In genomic region chr10:99926925-99927718, GRCh38 we compare ENCODE assay signal across 9 cellular contexts.
DNase-seq lines count a peak whose midpoint lies in the region; FAIRE-seq and TF ChIP-seq lines count a peak whose summit lies in the region.
"Had no signal": no experiment of that assay in that cellular context is flagged by ENCODE, and none has a peak within 500 bp of the region (broad histone marks: within the 10 kb centered on the region; RNA-seq: fewer than 3 reads in every experiment).

No MANE protein-coding gene starts in this region.

- no peak for FAIRE-seq in GM12892 (lab: Jason Lieb, UNC)

- H4K20me1 ChIP-seq in fibroblast of lung (ENCODE audit: control insufficient read depth, extremely low read depth, insufficient read depth, low read length), result no peaks in the 10 kb centered on the region

- H3K9me3 ChIP-seq in fibroblast of lung (ENCODE audit: control insufficient read depth, insufficient read depth, low read depth, low read length), result no peaks in the 10 kb centered on the region
- no peaks in the 10 kb centered on the region for H3K9me3 ChIP-seq in muscle layer of colon (ENCODE audit: low read length)

- H3K36me3 ChIP-seq in fibroblast of lung (ENCODE audit: control insufficient read depth, insufficient read depth, low read length), result peaks cover 1% of the 10 kb centered on the region
- no peaks in the 10 kb centered on the region for H3K36me3 ChIP-seq in muscle layer of colon (ENCODE audit: insufficient read depth, low read length)

- H3K27ac ChIP-seq in fibroblast of lung (ENCODE audit: insufficient read depth, low read length), result no peak overlapping the region
- peak overlapping the region; percentile 24 for H3K27ac ChIP-seq in muscle layer of colon (ENCODE audit: low read depth, low read length)

- H3K27me3 ChIP-seq in fibroblast of lung (ENCODE audit: control insufficient read depth, insufficient read depth, low read length) (no peaks in the 10 kb centered on the region), muscle layer of colon (ENCODE audit: control insufficient read depth in 1 of 2, insufficient read depth in 2 of 2, low read length in 2 of 2) (no peaks in the 10 kb centered on the region)

- H3K79me2 ChIP-seq in fibroblast of lung (ENCODE audit: control insufficient read depth, insufficient read depth, low read length), result peaks cover 80% of the 10 kb centered on the region

- TF ChIP-seq POLR2A in GM12892 (IDR thresholded peaks at IDR 0.05; ENCODE audit: low read depth, low read length), result no peak

- no peak overlapping the region for H2AFZ ChIP-seq in fibroblast of lung (ENCODE audit: low read length)

- peak overlapping the region; percentile 37 for H3K4me2 ChIP-seq in fibroblast of lung (ENCODE audit: extremely low read depth, insufficient read depth, low read length)

- DNase-seq in AG10803 (ENCODE audit: low read depth), result peak; percentile 36
- DNase-seq in NCI-H446 treated with DMSO at 0.1 percent for 48 hours (lab: John Stamatoyannopoulos, UW), result peak; percentile 27
- DNase-seq in fibroblast of lung (ENCODE audit: low read depth in 2 of 2), result peak; percentile 52 to 74
- DNase-seq in NOMO-1 treated with dmso at 0.1 percent for 144 hours (lab: John Stamatoyannopoulos, UW; ENCODE audit: unreplicated experiment), result no peak
- DNase-seq in NCI-H82 treated with DMSO at 0.1 percent for 48 hours (lab: John Stamatoyannopoulos, UW; ENCODE audit: unreplicated experiment), result no peak
- no peak for DNase-seq in GM12892 (ENCODE audit: insufficient read length)
- no peak for DNase-seq in iPS-NIHi11 (ENCODE audit: low spot score)
- DNase-seq: NCI-H1092 treated with DMSO at 0.1 percent for 48 hours had no signal

- H3K4me3 ChIP-seq in AG10803 (ENCODE audit: low read length) (no peak overlapping the region), fibroblast of lung (replicated peaks in 1 of 4; ENCODE audit: control extremely low read depth in 1 of 4, insufficient read depth in 1 of 4, low read depth in 3 of 4, low read length in 4 of 4) (no peak overlapping the region), muscle layer of colon (ENCODE audit: low read depth in 1 of 2, low read length in 2 of 2) (no peak overlapping the region)

- H3K4me1 ChIP-seq in fibroblast of lung (ENCODE audit: control insufficient read depth, extremely low read depth, insufficient read depth, low read length) (peaks cover 18% of the 10 kb centered on the region), muscle layer of colon (ENCODE audit: insufficient read depth, low read length) (peaks cover 65% of the 10 kb centered on the region)

- H3K9ac ChIP-seq in fibroblast of lung (ENCODE audit: insufficient read depth, low read length) (no peak overlapping the region), muscle layer of colon (ENCODE audit: low read length) (no peak overlapping the region)

- TF ChIP-seq CTCF in AG10803 (conservative IDR thresholded peaks at IDR 0.05; ENCODE audit: low read length), result no peak
- no peak for TF ChIP-seq CTCF in fibroblast of lung (conservative IDR thresholded peaks at IDR 0.05 in 1 of 2, IDR thresholded peaks at IDR 0.05 in 1 of 2; ENCODE audit: low read depth in 1 of 2, low read length in 2 of 2)

Comparison
In these comparisons a context has a peak if more than half of its experiments do, and no peak if none do; other contexts are left out.
1. DNase-seq: peak in AG10803 (single experiment), NCI-H446 treated with DMSO at 0.1 percent for 48 hours (single experiment) and fibroblast of lung (2 of 2); none in NOMO-1 treated with dmso at 0.1 percent for 144 hours (single experiment), NCI-H82 treated with DMSO at 0.1 percent for 48 hours (single experiment), GM12892 (single experiment) and iPS-NIHi11 (single experiment).